ENCODE assay signal across 10 cellular contexts in the genomic region with DNA sequence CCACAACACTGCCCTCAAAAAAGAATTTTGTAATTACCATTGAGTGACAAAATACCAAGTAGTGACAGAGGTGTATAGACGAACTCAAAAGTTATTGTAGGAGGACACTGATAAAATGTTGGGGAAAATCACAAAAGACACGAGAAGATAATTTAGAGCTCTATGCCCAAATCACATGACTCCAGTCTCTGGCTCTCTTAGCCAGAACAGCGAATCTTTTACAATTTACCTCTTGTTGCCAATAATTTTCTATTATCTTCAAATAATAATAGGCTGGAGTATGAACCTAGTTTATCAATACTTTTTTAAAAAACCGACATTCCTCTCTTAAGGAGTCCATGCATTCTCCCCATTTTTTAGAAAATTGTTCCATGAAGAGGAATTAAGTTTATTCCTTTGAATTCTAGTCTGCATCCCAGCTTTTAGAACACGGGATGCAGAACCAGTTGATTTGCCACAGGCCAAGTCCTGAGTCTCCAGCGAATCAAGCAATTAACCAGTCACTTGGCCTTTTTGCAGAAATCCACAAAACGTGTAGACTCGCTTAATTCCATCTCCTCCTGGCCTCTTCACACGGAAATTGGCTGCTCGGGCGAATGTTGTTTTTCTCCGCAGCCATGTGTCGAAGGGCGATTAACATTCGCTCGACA. TPM values are rescaled to one million over a fixed set of nuclear protein-coding genes. Genes with fewer than 3 reads are reported as not detected.
A peak's percentile ranks its signal among the peaks of the same experiment; 100 is the strongest.
DNase-seq lines count a peak whose midpoint lies in the region; ATAC-seq, FAIRE-seq and TF ChIP-seq lines count a peak whose summit lies in the region.
"Had no signal": no experiment of that assay in that cellular context is flagged by ENCODE, and none has a peak within 500 bp of the region (broad histone marks: within the 10 kb centered on the region; RNA-seq: fewer than 3 reads in every experiment).

No MANE protein-coding gene starts in this region.

- peaks cover 14% of the 10 kb centered on the region for H3K23me2 ChIP-seq in H1 (ENCODE audit: low read depth, low read length)

- no peaks in the 10 kb centered on the region for H3K9me3 Mint-ChIP-seq in neural progenitor cell

- H2AK5ac ChIP-seq in IMR-90 (ENCODE audit: low read depth, low read length) (no peak overlapping the region), H1 (ENCODE audit: low read depth, low read length) (no peak overlapping the region)

- H3K27ac ChIP-seq in IMR-90 (ENCODE audit: insufficient read depth, low read length) (no peak overlapping the region), H1 (ENCODE audit: low read depth, low read length) (no peak overlapping the region), neural progenitor cell (no peak overlapping the region)
- H3K27ac ChIP-seq: RWPE1 had no signal

- H4K20me1 ChIP-seq in IMR-90 (ENCODE audit: insufficient read depth, low read length) = no peaks in the 10 kb centered on the region
- peaks cover 0 to 1% of the 10 kb centered on the region in 2 experiments for H4K20me1 ChIP-seq in H1 (replicated peaks in 1 of 2; ENCODE audit: control insufficient read depth in 1 of 2, insufficient read depth in 2 of 2, low read length in 2 of 2)
- H4K20me1 ChIP-seq in neural progenitor cell (ENCODE audit: low read depth) = peaks cover 6% of the 10 kb centered on the region

- H3K79me1 ChIP-seq in IMR-90 (ENCODE audit: low read depth in 1 of 2, low read length in 2 of 2) (no peaks in the 10 kb centered on the region), H1 (ENCODE audit: low read depth, low read length) (no peaks in the 10 kb centered on the region)

- no peak for DNase-seq in AG10803 (ENCODE audit: low read depth)
- DNase-seq in IMR-90 = no peak
- DNase-seq in H1 (ENCODE audit: low read depth in 1 of 2, low spot score in 2 of 2) = no peak
- DNase-seq in neural progenitor cell (ENCODE audit: low spot score) = no peak
- no peak for DNase-seq in NCI-H2196 (lab: John Stamatoyannopoulos, UW; ENCODE audit: unreplicated experiment)
- DNase-seq: stimulated activated CD4-positive, alpha-beta T cell treated with anti-CD3 and anti-CD28 coated beads, Interleukin-1b, Interleukin-23, amount 100 ng/mL, for 48 hours had no signal

- H4K91ac ChIP-seq in IMR-90 (ENCODE audit: insufficient read depth, low read depth, low read length) = no peak overlapping the region
- no peak overlapping the region for H4K91ac ChIP-seq in H1 (replicated peaks; ENCODE audit: insufficient read length, low read length)

- H2BK12ac ChIP-seq in H1 (ENCODE audit: low read depth, low read length) = 0 out of 2 replicates have a peak overlapping the region, but pooled peaks have one; percentile 33

- H3K56ac ChIP-seq in IMR-90 (ENCODE audit: extremely low read depth, insufficient read depth, low read length) (no peak overlapping the region), H1 (replicated peaks; ENCODE audit: insufficient read length, low read depth, low read length) (no peak overlapping the region)

- H3K14ac ChIP-seq in IMR-90 (replicated peaks; ENCODE audit: low read depth, low read length) (no peak overlapping the region), H1 (ENCODE audit: insufficient read length) (no peak overlapping the region)

- H3K79me2 ChIP-seq in H1 (ENCODE audit: control insufficient read depth in 1 of 2, insufficient read depth in 2 of 2, low read length in 2 of 2) (no peaks in the 10 kb centered on the region), neural progenitor cell (ENCODE audit: low read depth) (no peaks in the 10 kb centered on the region)

- intact Hi-C loops in IMR-90 (cut with micrococcal nuclease) = no loop called here

- H3K4ac ChIP-seq in IMR-90 (ENCODE audit: low read depth, low read length) = no peak overlapping the region
- no peak overlapping the region for H3K4ac ChIP-seq in H1 (replicated peaks; ENCODE audit: insufficient read length, low read depth, low read length)

- H3F3A ChIP-seq in neural progenitor cell (ENCODE audit: low read depth) = no peaks in the 10 kb centered on the region

- H3K4me3 ChIP-seq in AG10803 (ENCODE audit: low read length) = peak overlapping the region; percentile 51
- H3K4me3 ChIP-seq in IMR-90 (ENCODE audit: insufficient read depth, low read depth, low read length) = peak overlapping the region; percentile 37
- H3K4me3 ChIP-seq in H1 (ENCODE audit: extremely low read depth in 1 of 4, insufficient read depth in 2 of 4, low read depth in 3 of 4, low read length in 4 of 4) = peak overlapping the region; percentile 39 to 73 (median 68)
- peak overlapping the region; percentile 59 for H3K4me3 ChIP-seq in neural progenitor cell

- H2BK5ac ChIP-seq in IMR-90 (ENCODE audit: low read depth, low read length, poor library complexity, severe bottlenecking) (no peak overlapping the region), H1 (ENCODE audit: low read depth, low read length) (no peak overlapping the region)

- POLR2A ChIA-PET in IMR-90 (lab: Charles Lee; ENCODE audit: unreplicated experiment) (no interaction called here), H1 (lab: Charles Lee; ENCODE audit: partially characterized antibody) (interaction anchor here (0.7 to 1.7 kb wide), 3 partner anchors 31 to 215 kb away, joined by 3 to 4 read pairs (median 3); partner anchors contain the start of gene SNAP91)

- H4K5ac ChIP-seq in IMR-90 (ENCODE audit: low read depth, low read length) (no peak overlapping the region), H1 (ENCODE audit: insufficient read length, low read depth, low read length) (no peak overlapping the region)

- H2AFZ ChIP-seq in IMR-90 (replicated peaks; ENCODE audit: low read length, poor library complexity) (peak overlapping the region; percentile 80), H1 (ENCODE audit: low read length) (peak overlapping the region; percentile 99), neural progenitor cell (replicated peaks) (peak overlapping the region; percentile 55)

- WGBS in IMR-90 (ENCODE audit: extremely low coverage in 2 of 2, insufficient read length in 1 of 2), 2 experiments = 0% methylated on average over 1 of the region's 16 CpGs; no CpG with 5 or more reads in 1 of the 2 experiments
- WGBS in H1 (ENCODE audit: extremely low coverage in 1 of 2, insufficient coverage in 1 of 2, insufficient read length in 1 of 2, insufficient replicate concordance in 2 of 2, low coverage in 1 of 2, low lambda C conversion rate in 2 of 2, missing lambda C conversion rate in 1 of 2), 2 experiments = 27% methylated on average over 16 of the region's 16 CpGs; no CpG with 5 or more reads in 1 of the 2 experiments

- H2BK15ac ChIP-seq in IMR-90 (ENCODE audit: low read depth, low read length) = no peak overlapping the region
- no peak overlapping the region for H2BK15ac ChIP-seq in H1 (ENCODE audit: low read length)

- H2BK20ac ChIP-seq in IMR-90 (ENCODE audit: low read depth, low read length) (no peak overlapping the region), H1 (ENCODE audit: low read length) (no peak overlapping the region)

- H2BK120ac ChIP-seq in IMR-90 (ENCODE audit: low read depth, low read length) = no peak overlapping the region
- no peak overlapping the region for H2BK120ac ChIP-seq in H1 (replicated peaks; ENCODE audit: low read depth, low read length)

- H3K9me3 ChIP-seq in IMR-90 (ENCODE audit: control insufficient read depth, insufficient read depth, low read length) = no peaks in the 10 kb centered on the region
- no peaks in the 10 kb centered on the region for H3K9me3 ChIP-seq in H1 (ENCODE audit: insufficient read depth in 2 of 2, low read depth in 1 of 2, low read length in 1 of 2)
- no peaks in the 10 kb centered on the region for H3K9me3 ChIP-seq in neural progenitor cell (ENCODE audit: low read depth)

- H3K18ac ChIP-seq in IMR-90 (ENCODE audit: low read depth, low read length) (no peak overlapping the region), H1 (ENCODE audit: extremely low read depth, low read length) (0 out of 2 replicates have a peak overlapping the region, but pooled peaks have one; percentile 65)

- H3K23ac ChIP-seq in IMR-90 (ENCODE audit: low read depth, low read length) (no peak overlapping the region), H1 (ENCODE audit: insufficient read length) (no peak overlapping the region)

- H3K27ac Mint-ChIP-seq in neural progenitor cell = no peak overlapping the region

- H3K4me2 ChIP-seq in IMR-90 (ENCODE audit: low read depth, low read length) = peak overlapping the region; percentile 47
- peak overlapping the region; percentile 86 to 95 for H3K4me2 ChIP-seq in H1 (ENCODE audit: insufficient read depth in 1 of 2, low read depth in 2 of 2, low read length in 2 of 2)
- H3K4me2 ChIP-seq in neural progenitor cell = peak overlapping the region; percentile 89

- H3K9ac ChIP-seq in IMR-90 (ENCODE audit: low read depth, low read length) = no peak overlapping the region
- H3K9ac ChIP-seq in H1 (replicated peaks in 1 of 4; ENCODE audit: extremely low read depth in 1 of 4, low read depth in 3 of 4, low read length in 3 of 4) = peak overlapping the region in 3 of 4 experiments; percentile 15 to 53 (median 16); a peak in 4 of 7 replicates
- no peak overlapping the region for H3K9ac ChIP-seq in neural progenitor cell

- no peak for FAIRE-seq in H1 (lab: Jason Lieb, UNC)

- H3K4me3 Mint-ChIP-seq in neural progenitor cell = peak overlapping the region; percentile 75

- no peaks in the 10 kb centered on the region for H3K9me1 ChIP-seq in IMR-90 (ENCODE audit: insufficient read depth, low read length)

- no peaks in the 10 kb centered on the region for H3K36me3 ChIP-seq in IMR-90 (ENCODE audit: control insufficient read depth, insufficient read depth, low read length)
- no peaks in the 10 kb centered on the region for H3K36me3 ChIP-seq in H1 (ENCODE audit: control insufficient read depth in 2 of 4, insufficient read depth in 4 of 4, low read length in 3 of 4)
- no peaks in the 10 kb centered on the region for H3K36me3 ChIP-seq in neural progenitor cell

- H3K36me3 Mint-ChIP-seq in neural progenitor cell = no peaks in the 10 kb centered on the region

- ATAC-seq in IMR-90 (ENCODE audit: low read depth) (no peak), HG02973 (IDR thresholded peaks at IDR 0.05; ENCODE audit: unreplicated experiment) (no peak), GM18867 (IDR thresholded peaks at IDR 0.05; ENCODE audit: unreplicated experiment) (no peak), HG03039 (IDR thresholded peaks at IDR 0.05; ENCODE audit: unreplicated experiment) (no peak)

- H3K27me3 ChIP-seq in IMR-90 (ENCODE audit: control insufficient read depth, insufficient read depth, low read length) (peaks cover 21% of the 10 kb centered on the region), H1 (replicated peaks in 1 of 4; ENCODE audit: control insufficient read depth in 3 of 4, extremely low read depth in 1 of 4, insufficient read depth in 3 of 4, low read length in 3 of 4) (peaks cover 1 to 32% (median 21%) of the 10 kb centered on the region in 4 experiments), neural progenitor cell (peaks cover 80% of the 10 kb centered on the region)

- CTCF ChIA-PET in IMR-90 (lab: Yijun Ruan, JAX) = no interaction called here
- CTCF ChIA-PET in H1 (lab: Charles Lee; ENCODE audit: partially characterized antibody) = interaction anchor here (1.0 to 3.2 kb wide), 4 partner anchors 12 to 237 kb away, joined by 3 to 10 read pairs (median 4); no protein-coding TSS in a partner anchor

- H3K4me1 Mint-ChIP-seq in neural progenitor cell = peaks cover 3% of the 10 kb centered on the region

- no TSS peak for BruUV-seq in IMR-90 (replicated peaks; lab: Mats Ljungman, UMichigan)

- TF ChIP-seq POLR2A in IMR-90 (IDR thresholded peaks at IDR 0.05; ENCODE audit: low read depth, low read length) = no peak
- TF ChIP-seq POLR2A in H1 (IDR thresholded peaks at IDR 0.05; ENCODE audit: control extremely low read depth in 1 of 2, low read depth in 2 of 2, low read length in 2 of 2) = no peak

- no peaks in the 10 kb centered on the region for H3K4me1 ChIP-seq in IMR-90 (ENCODE audit: control insufficient read depth, insufficient read depth, low read length)
- H3K4me1 ChIP-seq in H1 (replicated peaks in 1 of 4; ENCODE audit: control insufficient read depth in 3 of 4, insufficient read depth in 4 of 4, low read length in 3 of 4) = peaks cover 0 to 4% (median 0%) of the 10 kb centered on the region in 4 experiments; a peak in 3 of 7 replicates
- peaks cover 4% of the 10 kb centered on the region for H3K4me1 ChIP-seq in neural progenitor cell

- TF ChIP-seq RAD21 in IMR-90 (IDR thresholded peaks at IDR 0.05; ENCODE audit: low read length) = no peak
- TF ChIP-seq RAD21 in H1 (IDR thresholded peaks at IDR 0.05 in 1 of 2, conservative IDR thresholded peaks at IDR 0.05 in 1 of 2; ENCODE audit: low read depth in 2 of 2, low read length in 2 of 2) = no peak

- no peak for TF ChIP-seq CTCF in AG10803 (conservative IDR thresholded peaks at IDR 0.05; ENCODE audit: low read length)
- TF ChIP-seq CTCF in IMR-90 (conservative IDR thresholded peaks at IDR 0.05; ENCODE audit: low read depth, low read length) = no peak
- no peak for TF ChIP-seq CTCF in H1 (IDR thresholded peaks at IDR 0.05; ENCODE audit: control extremely low read depth in 1 of 3, insufficient read depth in 1 of 3, low read depth in 1 of 3, low read length in 3 of 3)
- TF ChIP-seq CTCF in neural progenitor cell (IDR thresholded peaks at IDR 0.05) = no peak

- H3K27me3 Mint-ChIP-seq in neural progenitor cell (ENCODE audit: insufficient read depth, low read depth) = peaks cover 30% of the 10 kb centered on the region

- in situ Hi-C loops in IMR-90 (cut with MboI; ENCODE audit: low sequenced_read_pairs) = no loop called here

- no peak for TF ChIP-seq EP300 in H1 (IDR thresholded peaks at IDR 0.05; ENCODE audit: borderline replicate concordance in 1 of 2, low read depth in 2 of 2, low read length in 2 of 2)

- H4K8ac ChIP-seq in IMR-90 (ENCODE audit: low read depth in 2 of 2, low read length in 2 of 2) (no peak overlapping the region), H1 (ENCODE audit: extremely low read depth, insufficient read depth, low read length) (peak overlapping the region; percentile 91; the same call in 1 of the 2 replicates)

- H2AK9ac ChIP-seq in IMR-90 (replicated peaks; ENCODE audit: low read depth, low read length, poor library complexity) = no peak overlapping the region

- dilution Hi-C loops in IMR-90 (cut with HindIII; ENCODE audit: low sequenced_read_pairs, unreplicated experiment) = no loop called here

RNA-seq across cellular contexts. Expression of gene RIPPLY2, which starts 0.5 kb away (rescaled TPM):
- total RNA-seq in IMR-90 (2012; rRNA removed) (not detected in 2 replicates), neural progenitor cell (ENCODE audit: low replicate concordance) (not detected in 2 replicates)
- polyA plus RNA-seq in IMR-90 (2012; rRNA removed) (0.32 TPM in 1 of 2 replicates, not detected in the other), H1 (2011; rRNA removed) (1.3 and 1.5 TPM in 2 replicates)
- polyA plus RNA-seq in IMR-90 (2012; cell fraction: cytosol; rRNA removed) = 0.17 TPM in 1 of 2 replicates, not detected in the other
- polyA plus RNA-seq in IMR-90 (2012; cell fraction: nucleus; rRNA removed; ENCODE audit: low replicate concordance) = not detected in 2 replicates
- 0.74 and 1.9 TPM in 2 replicates for total RNA-seq in H1 (2021; fragmentation: NEBNext Ultra II Directional; extraction: Animal tissue kit (Norgen Biotek cat#: 25700))
- polyA plus RNA-seq in H1 (2011; cell fraction: cytosol; rRNA removed) = 1.7 TPM
- 0.19 TPM for polyA plus RNA-seq in H1 (2011; cell fraction: nucleus; rRNA removed)
- 1.8 to 3.6 TPM (median 2.3 TPM) in 4 replicates for polyA plus RNA-seq in H1 (2012, experiment 1 of 2)
- polyA plus RNA-seq in H1 (2012, experiment 2 of 2) = 5.4 TPM
- 1.5 TPM for polyA plus RNA-seq in H1 (2013, experiment 1 of 2)
- 1.6 TPM for polyA plus RNA-seq in H1 (2013, experiment 2 of 2)
- 0.27 TPM in 1 of 2 replicates, not detected in the other for polyA minus RNA-seq in H1 (2011; rRNA and poly(A)+ RNA removed)
- not detected for polyA minus RNA-seq in H1 (2011; cell fraction: cytosol; rRNA and poly(A)+ RNA removed)
- polyA minus RNA-seq in H1 (2011; cell fraction: nucleus; rRNA and poly(A)+ RNA removed) = 1.3 TPM

RNA-seq across cellular contexts. Expression of gene CYB5R4, which starts 6.8 kb away (rescaled TPM):
- total RNA-seq in IMR-90 (2012; rRNA removed) = 4.7 and 6.1 TPM in 2 replicates
- polyA plus RNA-seq in IMR-90 (2012; rRNA removed) = 2.7 and 3.2 TPM in 2 replicates
- 1.1 and 1.4 TPM in 2 replicates for polyA plus RNA-seq in IMR-90 (2012; cell fraction: cytosol; rRNA removed)
- 0.35 and 1.9 TPM in 2 replicates for polyA plus RNA-seq in IMR-90 (2012; cell fraction: nucleus; rRNA removed; ENCODE audit: low replicate concordance)
- total RNA-seq in H1 (2021; fragmentation: NEBNext Ultra II Directional; extraction: Animal tissue kit (Norgen Biotek cat#: 25700)) = 14.6 TPM in 2 replicates
- polyA plus RNA-seq in H1 (2011; rRNA removed) = 0.75 and 2.8 TPM in 2 replicates
- polyA plus RNA-seq in H1 (2011; cell fraction: cytosol; rRNA removed) = 3.9 TPM
- polyA plus RNA-seq in H1 (2011; cell fraction: nucleus; rRNA removed) = 0.94 TPM
- 5.9 to 8.8 TPM (median 6.6 TPM) in 4 replicates for polyA plus RNA-seq in H1 (2012, experiment 1 of 2)
- polyA plus RNA-seq in H1 (2012, experiment 2 of 2) = 0.37 TPM
- 3.4 TPM for polyA plus RNA-seq in H1 (2013, experiment 1 of 2)
- 4.1 TPM for polyA plus RNA-seq in H1 (2013, experiment 2 of 2)
- polyA minus RNA-seq in H1 (2011; rRNA and poly(A)+ RNA removed) = 2.2 and 5.2 TPM in 2 replicates
- polyA minus RNA-seq in H1 (2011; cell fraction: cytosol; rRNA and poly(A)+ RNA removed) = 6.5 TPM
- 5.3 TPM for polyA minus RNA-seq in H1 (2011; cell fraction: nucleus; rRNA and poly(A)+ RNA removed)
- total RNA-seq in neural progenitor cell (ENCODE audit: low replicate concordance) = 8.0 and 8.5 TPM in 2 replicates

Comparison
In these comparisons a context has a peak if more than half of its experiments do, and no peak if none do; other contexts are left out.
1. H3K9ac ChIP-seq: peak in H1 (3 of 4); none in IMR-90 (single experiment) and neural progenitor cell (single experiment).
2. Peak in every context shown above with its lines, with median percentiles within 50 percentile points of each other: H3K4me3 ChIP-seq, H2AFZ ChIP-seq and H3K4me2 ChIP-seq.